In the genomic region with DNA sequence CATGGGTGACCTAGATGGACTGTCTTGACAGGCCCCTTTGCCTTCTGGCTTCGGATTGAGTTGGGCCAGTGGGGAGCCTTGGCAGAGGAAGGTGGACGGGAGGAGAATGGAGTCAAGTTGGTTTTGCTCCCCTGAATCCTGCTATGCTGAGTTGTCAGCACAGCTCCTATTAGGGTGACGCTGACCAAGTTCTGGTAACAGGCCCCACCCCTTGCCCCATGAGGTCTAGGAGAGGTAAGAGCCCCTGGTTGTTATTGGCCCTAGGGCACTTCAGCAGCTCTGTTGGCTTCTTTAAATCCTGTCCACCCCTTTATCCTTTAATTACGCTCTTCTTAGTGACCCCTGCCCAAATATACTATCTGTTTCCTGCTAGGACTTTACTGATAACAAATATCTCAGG, we compare ENCODE assay signal across 25 cellular contexts. TPM values are rescaled to one million over a fixed set of nuclear protein-coding genes. Genes with fewer than 3 reads are reported as not detected.
DNase-seq lines count a peak whose midpoint lies in the region; ATAC-seq, FAIRE-seq and TF ChIP-seq lines count a peak whose summit lies in the region.
"Had no signal": no experiment of that assay in that cellular context is flagged by ENCODE, and none has a peak within 500 bp of the region (broad histone marks: within the 10 kb centered on the region; RNA-seq: fewer than 3 reads in every experiment).

No MANE protein-coding gene starts in this region.

- no peak for FAIRE-seq in K562 (lab: Jason Lieb, UNC)
- FAIRE-seq in kidney (lab: Jason Lieb, UNC), result no peak
- FAIRE-seq: A549, GM12878, H54 had no signal

- in situ Hi-C loops in IMR-90 (cut with MboI; ENCODE audit: low sequenced_read_pairs) (no loop called here), K562 (cut with MboI) (no loop called here)

- TF ChIP-seq EP300 in K562 (IDR thresholded peaks at IDR 0.05; ENCODE audit: low read length), result no peak

- H3K9me1 ChIP-seq in IMR-90 (ENCODE audit: insufficient read depth, low read length), result no peaks in the 10 kb centered on the region
- H3K9me1 ChIP-seq in K562 (ENCODE audit: control insufficient read depth, insufficient read depth, low read length), result no peaks in the 10 kb centered on the region

- dilution Hi-C loops in IMR-90 (cut with HindIII; ENCODE audit: low sequenced_read_pairs, unreplicated experiment), result no loop called here

- TF ChIP-seq CTCF in Calu3 (IDR thresholded peaks at IDR 0.05; ENCODE audit: unreplicated experiment), result no peak
- TF ChIP-seq CTCF in IMR-90 (conservative IDR thresholded peaks at IDR 0.05; ENCODE audit: low read depth, low read length), result no peak
- no peak for TF ChIP-seq CTCF in K562 (IDR thresholded peaks at IDR 0.05 in 2 of 3, conservative IDR thresholded peaks at IDR 0.05 in 1 of 3; ENCODE audit: insufficient read depth in 2 of 3, low read depth in 1 of 3, low read length in 3 of 3)
- no peak for TF ChIP-seq CTCF in nephron (IDR thresholded peaks at IDR 0.05; ENCODE audit: unreplicated experiment in 3 of 3)
- no peak for TF ChIP-seq CTCF in kidney (IDR thresholded peaks at IDR 0.05; ENCODE audit: borderline replicate concordance, extremely low read depth, insufficient read depth)

- POLR2A ChIA-PET in IMR-90 (lab: Charles Lee; ENCODE audit: unreplicated experiment) (no interaction called here), K562 (lab: Yijun Ruan, JAX) (no interaction called here)

- H3K27ac ChIP-seq in IMR-90 (ENCODE audit: insufficient read depth, low read length), result no peak overlapping the region
- no peak overlapping the region for H3K27ac ChIP-seq in K562 (ENCODE audit: extremely low read depth, low read depth, low read length)
- no peak overlapping the region for H3K27ac ChIP-seq in kidney (ENCODE audit: low read depth in 2 of 2, low read length in 2 of 2)
- H3K27ac ChIP-seq: A549, GM23248 had no signal

- no peak overlapping the region for H2BK20ac ChIP-seq in IMR-90 (ENCODE audit: low read depth, low read length)

- H4K5ac ChIP-seq in IMR-90 (ENCODE audit: low read depth, low read length), result no peak overlapping the region

- TF ChIP-seq POLR2A in IMR-90 (IDR thresholded peaks at IDR 0.05; ENCODE audit: low read depth, low read length) (no peak), K562 (conservative IDR thresholded peaks at IDR 0.05) (no peak)

- intact Hi-C loops in Calu3 (cut with micrococcal nuclease; ENCODE audit: unreplicated experiment) (loop anchor here (5.0 kb wide), 2 partner anchors 34 to 41 kb away; a partner anchor contains a TSS), IMR-90 (cut with micrococcal nuclease) (no loop called here), K562 (cut with micrococcal nuclease) (loop anchor here (5.0 kb wide), 1 partner anchor 39 kb away; no protein-coding TSS in a partner anchor), kidney (cut with DNase I) (no loop called here)

- H3K79me2 ChIP-seq in K562 (ENCODE audit: control insufficient read depth, insufficient read depth, low read length), result no peaks in the 10 kb centered on the region

- 50% methylated on average over 1 of the region's 4 CpGs; no CpG with 5 or more reads in 1 of the 2 experiments for WGBS in IMR-90 (ENCODE audit: extremely low coverage in 2 of 2, insufficient read length in 1 of 2), 2 experiments
- WGBS in K562 (ENCODE audit: insufficient coverage, low coverage, missing lambda C conversion rate), result 53% methylated on average over 4 of the region's 4 CpGs

- no peaks in the 10 kb centered on the region for H3K4me1 ChIP-seq in IMR-90 (ENCODE audit: control insufficient read depth, insufficient read depth, low read length)
- H3K4me1 ChIP-seq in K562 (replicated peaks in 1 of 2; ENCODE audit: control insufficient read depth in 2 of 2, insufficient read depth in 2 of 2, low read length in 2 of 2), result peaks cover 15 to 31% of the 10 kb centered on the region in 2 experiments; a peak in 4 of 5 replicates
- H3K4me1 ChIP-seq in kidney (ENCODE audit: control insufficient read depth in 1 of 2, insufficient read depth in 1 of 2, low read depth in 1 of 2, low read length in 2 of 2), result no peaks in the 10 kb centered on the region
- H3K4me1 ChIP-seq: BE2C, HAP-1 had no signal

- H3K56ac ChIP-seq in IMR-90 (ENCODE audit: extremely low read depth, insufficient read depth, low read length), result no peak overlapping the region

- H3K79me1 ChIP-seq in IMR-90 (ENCODE audit: low read depth in 1 of 2, low read length in 2 of 2), result no peaks in the 10 kb centered on the region

- H4K91ac ChIP-seq in IMR-90 (ENCODE audit: insufficient read depth, low read depth, low read length), result no peak overlapping the region

- H3K27ac Mint-ChIP-seq in Calu3 (ENCODE audit: unreplicated experiment), result peak overlapping the region; percentile 35
- H3K27ac Mint-ChIP-seq in nephron, result peak overlapping the region in 2 of 3 experiments; percentile 45 to 47
- H3K27ac Mint-ChIP-seq in activated naive CD4-positive, alpha-beta T cell treated with anti-CD3 and anti-CD28 coated beads, Interleukin-2, amount 10 ng/mL, durations not matched to agents 7 days and 5 days, result no peak overlapping the region
- H3K27ac Mint-ChIP-seq: CD14-positive monocyte; CD4-positive, alpha-beta T cell; HFFc6 had no signal

- no peak for TF ChIP-seq RAD21 in IMR-90 (IDR thresholded peaks at IDR 0.05; ENCODE audit: low read length)
- no peak for TF ChIP-seq RAD21 in K562 (CRISPR knock-in tag; conservative IDR thresholded peaks at IDR 0.05 in 1 of 2, IDR thresholded peaks at IDR 0.05 in 1 of 2)

- no peak overlapping the region for H3K4me3 Mint-ChIP-seq in Calu3 (ENCODE audit: low read depth, unreplicated experiment)
- no peak overlapping the region for H3K4me3 Mint-ChIP-seq in nephron
- no peak overlapping the region for H3K4me3 Mint-ChIP-seq in activated naive CD4-positive, alpha-beta T cell treated with anti-CD3 and anti-CD28 coated beads, Interleukin-2, amount 10 ng/mL, durations not matched to agents 7 days and 5 days
- H3K4me3 Mint-ChIP-seq: CD14-positive monocyte; CD4-positive, alpha-beta T cell; CD8-positive, alpha-beta memory T cell; HFFc6 had no signal

- H3K9ac ChIP-seq in IMR-90 (ENCODE audit: low read depth, low read length) (no peak overlapping the region), K562 (ENCODE audit: insufficient read depth in 1 of 2, low read depth in 2 of 2, low read length in 2 of 2) (peak overlapping the region in 1 of 2 experiments; percentile 19; a peak in 1 of 4 replicates), kidney (ENCODE audit: low read length in 2 of 2) (no peak overlapping the region)
- H3K9ac ChIP-seq: BLaER1 treated with 17β-estradiol and CSF1 and Interleukin-3, amounts not matched to agents 10 nM and 100 nM; GM23248 had no signal

- H3K27me3 ChIP-seq in IMR-90 (ENCODE audit: control insufficient read depth, insufficient read depth, low read length), result peaks cover 2% of the 10 kb centered on the region; the same call in 1 of the 2 replicates
- H3K27me3 ChIP-seq in K562 (ENCODE audit: control insufficient read depth in 2 of 2, insufficient read depth in 2 of 2, low read length in 2 of 2), result no peaks in the 10 kb centered on the region
- H3K27me3 ChIP-seq: BE2C; BLaER1 treated with 17β-estradiol and CSF1 and Interleukin-3, amounts not matched to agents 10 nM and 100 nM had no signal

- H4K20me1 ChIP-seq in IMR-90 (ENCODE audit: insufficient read depth, low read length) (no peaks in the 10 kb centered on the region), K562 (replicated peaks; ENCODE audit: control insufficient read depth, insufficient read depth, low read length) (no peaks in the 10 kb centered on the region)
- H4K20me1 ChIP-seq: BLaER1 treated with 17β-estradiol and CSF1 and Interleukin-3, amounts not matched to agents 10 nM and 100 nM had no signal

- no peaks in the 10 kb centered on the region for H3K27me3 Mint-ChIP-seq in Calu3 (ENCODE audit: unreplicated experiment)
- no peaks in the 10 kb centered on the region for H3K27me3 Mint-ChIP-seq in nephron (ENCODE audit: low read depth)
- H3K27me3 Mint-ChIP-seq in activated naive CD4-positive, alpha-beta T cell treated with anti-CD3 and anti-CD28 coated beads, Interleukin-2, amount 10 ng/mL, durations not matched to agents 7 days and 5 days, result no peaks in the 10 kb centered on the region
- H3K27me3 Mint-ChIP-seq: CD4-positive, alpha-beta T cell; CD8-positive, alpha-beta memory T cell had no signal

- H3K4ac ChIP-seq in IMR-90 (ENCODE audit: low read depth, low read length), result no peak overlapping the region

- H2AFZ ChIP-seq in IMR-90 (replicated peaks; ENCODE audit: low read length, poor library complexity) (no peak overlapping the region), K562 (ENCODE audit: low read depth, low read length) (peak overlapping the region; percentile 85)
- H2AFZ ChIP-seq: GM23248 had no signal

- H3K4me1 Mint-ChIP-seq in Calu3 (ENCODE audit: low read depth, unreplicated experiment) (peaks cover 63% of the 10 kb centered on the region), nephron (peaks cover 38% of the 10 kb centered on the region)
- H3K4me1 Mint-ChIP-seq in activated naive CD4-positive, alpha-beta T cell treated with anti-CD3 and anti-CD28 coated beads, Interleukin-2, amount 10 ng/mL, durations not matched to agents 7 days and 5 days, result peaks cover 22% of the 10 kb centered on the region
- H3K4me1 Mint-ChIP-seq: CD14-positive monocyte had no signal

- H2AK5ac ChIP-seq in IMR-90 (ENCODE audit: low read depth, low read length), result no peak overlapping the region

- no peak overlapping the region for H2BK5ac ChIP-seq in IMR-90 (ENCODE audit: low read depth, low read length, poor library complexity, severe bottlenecking)

- ATAC-seq in IMR-90 (ENCODE audit: low read depth) (no peak), K562 (peak; percentile 56)
- ATAC-seq: A549, GM12878 had no signal

- H3K4me2 ChIP-seq in IMR-90 (ENCODE audit: low read depth, low read length), result no peak overlapping the region
- peak overlapping the region; percentile 26; the same call in 1 of the 2 replicates for H3K4me2 ChIP-seq in K562 (ENCODE audit: insufficient read depth, low read length)
- H3K4me2 ChIP-seq: A549; BLaER1 treated with 17β-estradiol and CSF1 and Interleukin-3, amounts not matched to agents 10 nM and 100 nM had no signal

- no peak overlapping the region for H3K14ac ChIP-seq in IMR-90 (replicated peaks; ENCODE audit: low read depth, low read length)

- CTCF ChIA-PET in Calu3 (lab: Charles Lee) (no interaction called here), IMR-90 (lab: Yijun Ruan, JAX) (no interaction called here), K562 (lab: Yijun Ruan, JAX; ENCODE audit: low intra/inter-chr PET ratio) (no interaction called here)
- CTCF ChIA-PET in activated naive CD4-positive, alpha-beta T cell treated with anti-CD3 and anti-CD28 coated beads, Interleukin-2, amount 10 ng/mL, durations not matched to agents 7 days and 5 days (lab: Charles Lee), result no interaction called here

- no peak for DNase-seq in Calu3
- no peak for DNase-seq in IMR-90
- no peak for DNase-seq in K562 (ENCODE audit: extremely low read depth in 1 of 4, low spot score in 3 of 4)
- no peak for DNase-seq in DMS79 treated with DMSO at 0.1 percent for 48 hours (lab: John Stamatoyannopoulos, UW)
- no peak for DNase-seq in activated naive CD4-positive, alpha-beta T cell treated with anti-CD3 and anti-CD28 coated beads, Interleukin-2, amount 10 ng/mL, durations not matched to agents 7 days and 5 days
- DNase-seq in kidney, result no peak
- DNase-seq: 8988T; ACHN; AML-193; BE2C; CD4-positive, alpha-beta T cell; CD8-positive, alpha-beta memory T cell; COR-L47; DMS153; EL; GDM1; GM23248; HFFc6 had no signal

- no peak overlapping the region for H3K18ac ChIP-seq in IMR-90 (ENCODE audit: low read depth, low read length)

- no peak overlapping the region for H2BK15ac ChIP-seq in IMR-90 (ENCODE audit: low read depth, low read length)

- BruUV-seq in Calu3 (replicated peaks; lab: Mats Ljungman, UMichigan) (no TSS peak), IMR-90 (replicated peaks; lab: Mats Ljungman, UMichigan) (no TSS peak), K562 (replicated peaks; lab: Mats Ljungman, UMichigan) (no TSS peak)

- no peak overlapping the region for H4K8ac ChIP-seq in IMR-90 (ENCODE audit: low read depth in 2 of 2, low read length in 2 of 2)

- H3K36me3 Mint-ChIP-seq in Calu3 (ENCODE audit: insufficient read depth, unreplicated experiment) (peaks cover 6% of the 10 kb centered on the region), nephron (ENCODE audit: low read depth) (no peaks in the 10 kb centered on the region)
- H3K36me3 Mint-ChIP-seq in activated naive CD4-positive, alpha-beta T cell treated with anti-CD3 and anti-CD28 coated beads, Interleukin-2, amount 10 ng/mL, durations not matched to agents 7 days and 5 days, result no peaks in the 10 kb centered on the region
- H3K36me3 Mint-ChIP-seq: CD14-positive monocyte; CD8-positive, alpha-beta memory T cell had no signal

- peak overlapping the region; percentile 15 for H2AK9ac ChIP-seq in IMR-90 (replicated peaks; ENCODE audit: low read depth, low read length, poor library complexity)

- H3K23ac ChIP-seq in IMR-90 (ENCODE audit: low read depth, low read length), result no peak overlapping the region

- H3K4me3 ChIP-seq in IMR-90 (ENCODE audit: insufficient read depth, low read depth, low read length) (no peak overlapping the region), K562 (no peak overlapping the region), kidney (ENCODE audit: low read length in 2 of 2) (no peak overlapping the region)
- H3K4me3 ChIP-seq: A549; BLaER1 treated with 17β-estradiol and CSF1 and Interleukin-3, amounts not matched to agents 10 nM and 100 nM; GM12878; GM23248; HAP-1 had no signal

- no peaks in the 10 kb centered on the region for H3K36me3 ChIP-seq in IMR-90 (ENCODE audit: control insufficient read depth, insufficient read depth, low read length)
- H3K36me3 ChIP-seq in K562 (ENCODE audit: control insufficient read depth, insufficient read depth, low read length), result no peaks in the 10 kb centered on the region
- H3K36me3 ChIP-seq in kidney (ENCODE audit: control insufficient read depth in 1 of 2, insufficient read depth in 2 of 2, low read length in 2 of 2), result no peaks in the 10 kb centered on the region
- H3K36me3 ChIP-seq: BE2C; BLaER1 treated with 17β-estradiol and CSF1 and Interleukin-3, amounts not matched to agents 10 nM and 100 nM; HAP-1 had no signal

- H2BK120ac ChIP-seq in IMR-90 (ENCODE audit: low read depth, low read length), result no peak overlapping the region

- no peaks in the 10 kb centered on the region for H3K9me3 Mint-ChIP-seq in Calu3 (ENCODE audit: low read depth, unreplicated experiment)
- no peaks in the 10 kb centered on the region for H3K9me3 Mint-ChIP-seq in nephron
- H3K9me3 Mint-ChIP-seq in activated naive CD4-positive, alpha-beta T cell treated with anti-CD3 and anti-CD28 coated beads, Interleukin-2, amount 10 ng/mL, durations not matched to agents 7 days and 5 days, result no peaks in the 10 kb centered on the region
- H3K9me3 Mint-ChIP-seq: CD4-positive, alpha-beta T cell; CD8-positive, alpha-beta memory T cell; HFFc6 had no signal

- H3K9me3 ChIP-seq in IMR-90 (ENCODE audit: control insufficient read depth, insufficient read depth, low read length) (no peaks in the 10 kb centered on the region), K562 (replicated peaks; ENCODE audit: control insufficient read depth, insufficient read depth, low read depth, low read length) (peaks cover 3% of the 10 kb centered on the region; the same call in 1 of the 2 replicates), kidney (ENCODE audit: control insufficient read depth in 1 of 2, low read length in 2 of 2) (no peaks in the 10 kb centered on the region)
- H3K9me3 ChIP-seq: A549, BE2C, HAP-1 had no signal

RNA-seq across cellular contexts. Expression of a gene that starts 39.4 kb away (rescaled TPM):
- total RNA-seq in Calu3 (2022) (76.9 and 81.4 TPM in 2 replicates), IMR-90 (2012; rRNA removed) (37.3 and 80.8 TPM in 2 replicates), K562 (2014; rRNA removed) (53.6 and 61.9 TPM in 2 replicates), K562 (2014; rRNA removed; fragmentation: Illumina TruSeq; extraction: Trizol) (97.1 and 114 TPM in 2 replicates), K562 (2015; rRNA removed; fragmentation: Illumina TruSeq; extraction: Trizol) (74.4 and 77.6 TPM in 2 replicates), K562 (2021) (84.7 and 90.6 TPM in 2 replicates), kidney (32.4 TPM)
- polyA plus RNA-seq in IMR-90 (2012; rRNA removed) (22.4 and 23.6 TPM in 2 replicates), K562 (2011; rRNA removed) (47.9 and 83.4 TPM in 2 replicates), K562 (2014; fragmentation: Illumina TruSeq; extraction: Trizol) (117 and 126 TPM in 2 replicates), K562 (2014; fragmentation: Nextera tagmentation; extraction: Ambion mirVana) (10 to 100 TPM; 42.6 to 48.3 TPM), K562 (2014; rRNA removed) (57.2 and 60.4 TPM in 2 replicates), kidney (ENCODE audit: insufficient read depth, low read depth, low replicate concordance) (4.6 TPM)
- polyA plus RNA-seq in IMR-90 (2012; cell fraction: cytosol; rRNA removed), result 1.9 and 3.3 TPM in 2 replicates
- polyA plus RNA-seq in IMR-90 (2012; cell fraction: nucleus; rRNA removed; ENCODE audit: low replicate concordance), result 0.91 and 9.0 TPM in 2 replicates
- 61.3 and 233 TPM in 2 replicates for total RNA-seq in K562 (2011; cell fraction: chromatin; rRNA removed; ENCODE audit: low replicate concordance)
- 22.8 and 41.1 TPM in 2 replicates for total RNA-seq in K562 (2011; cell fraction: nucleolus; rRNA removed)
- 69.0 and 96.6 TPM in 2 replicates for total RNA-seq in K562 (2011; cell fraction: nucleoplasm; rRNA removed)
- 16.3 and 32.6 TPM in 2 replicates for polyA plus RNA-seq in K562 (2011; cell fraction: cytosol; rRNA removed)
- 22.2 and 27.0 TPM in 2 replicates for polyA plus RNA-seq in K562 (2011; cell fraction: nucleus; rRNA removed)
- polyA plus RNA-seq in K562 (2012), result 68.3 and 93.3 TPM in 2 replicates
- 210 and 230 TPM in 2 replicates for polyA minus RNA-seq in K562 (2011; rRNA and poly(A)+ RNA removed)
- polyA minus RNA-seq in K562 (2011; cell fraction: cytosol; rRNA and poly(A)+ RNA removed), result 73.6 and 84.8 TPM in 2 replicates
- polyA minus RNA-seq in K562 (2011; cell fraction: nucleus; rRNA and poly(A)+ RNA removed), result 28.1 and 45.8 TPM in 2 replicates

Comparison
In these comparisons a context has a peak if more than half of its experiments do, and no peak if none do; other contexts are left out.
1. intact Hi-C loops: an anchor here in Calu3 (5.0 kb wide) and K562 (5.0 kb wide); none called in IMR-90 and kidney.